Comparison of ENCODE assay signal across 9 cellular contexts in genomic region chr4:59500103-59500502, GRCh38.
"Had no signal": no experiment of that assay in that cellular context is flagged by ENCODE, and none has a peak within 500 bp of the region (broad histone marks: within the 10 kb centered on the region; RNA-seq: fewer than 3 reads in every experiment).

No MANE protein-coding gene starts in this region.

- H3K27ac ChIP-seq: GM23248 had no signal

- H3K9ac ChIP-seq: GM23248 had no signal

- H3K4me3 ChIP-seq: GM23248, GM23338, HAP-1 had no signal

- H3K36me3 ChIP-seq: HAP-1 had no signal

- ATAC-seq: GM23338, HCT116 had no signal

- DNase-seq: GM23248, GOT3, H7, H9, HCEC 1CT, HFFc6 had no signal

- H2AFZ ChIP-seq: GM23248, GM23338 had no signal

- H3K4me2 ChIP-seq: GM23338 had no signal

- H3K9me3 ChIP-seq: HAP-1 had no signal
